ENCODE assay signal across 11 cellular contexts in genomic region chr6:114007451-114007953, GRCh38. TPM values are rescaled to one million over a fixed set of nuclear protein-coding genes. Genes with fewer than 3 reads are reported as not detected.
DNase-seq lines count a peak whose midpoint lies in the region; ATAC-seq and TF ChIP-seq lines count a peak whose summit lies in the region.
"Had no signal": no experiment of that assay in that cellular context is flagged by ENCODE, and none has a peak within 500 bp of the region (broad histone marks: within the 10 kb centered on the region; RNA-seq: fewer than 3 reads in every experiment).

No MANE protein-coding gene starts in this region.

- H3K9me3 ChIP-seq in osteoblast (ENCODE audit: low read depth, low read length): no peaks in the 10 kb centered on the region
- H3K9me3 ChIP-seq: vagina had no signal

- peaks cover 10% of the 10 kb centered on the region for H3K4me1 ChIP-seq in osteoblast (ENCODE audit: insufficient read depth, low read length)
- H3K4me1 ChIP-seq: vagina had no signal

- H3K27me3 Mint-ChIP-seq in WTC11 (ENCODE audit: low read depth): no peaks in the 10 kb centered on the region

- ATAC-seq in HG03342 (IDR thresholded peaks at IDR 0.05; ENCODE audit: unreplicated experiment) (peak; percentile 91), WTC11 (peak; percentile 57), GM21528 (IDR thresholded peaks at IDR 0.05; ENCODE audit: low FRiP score, unreplicated experiment) (no peak)

- H3K4me3 Mint-ChIP-seq in WTC11: no peak overlapping the region

- no peak for TF ChIP-seq CTCF in WTC11 (IDR thresholded peaks at IDR 0.05)
- TF ChIP-seq CTCF in osteoblast (IDR thresholded peaks at IDR 0.05; ENCODE audit: extremely low read depth, low read depth, low read length): no peak

- peak; percentile 3 to 7 for DNase-seq in activated CD4-positive, alpha-beta T cell treated with anti-CD3 and anti-CD28 coated beads for 4 hours
- DNase-seq in activated CD4-positive, alpha-beta T cell treated with anti-CD3 and anti-CD28 coated beads for 1 hour: no peak
- no peak for DNase-seq in WTC11 (ENCODE audit: low spot score)
- DNase-seq in osteoblast (ENCODE audit: insufficient read length, low spot score, missing footprints): no peak
- DNase-seq in AML-193 (lab: John Stamatoyannopoulos, UW): no peak
- DNase-seq in DMS 273 treated with DMSO at 0.1 percent for 48 hours (lab: John Stamatoyannopoulos, UW): no peak
- DNase-seq: erythroblast had no signal

- peaks cover 11% of the 10 kb centered on the region for H3K9me3 Mint-ChIP-seq in WTC11

- POLR2A ChIA-PET in WTC11 (lab: Charles Lee): no interaction called here

- H3K27ac ChIP-seq in osteoblast (ENCODE audit: low read depth, low read length): no peak overlapping the region
- H3K27ac ChIP-seq: vagina had no signal

- H4K20me1 ChIP-seq in osteoblast (ENCODE audit: insufficient read depth, low read length): no peaks in the 10 kb centered on the region

- H3K4me1 Mint-ChIP-seq in WTC11: peaks cover 55% of the 10 kb centered on the region

- H3K4me2 ChIP-seq in osteoblast (ENCODE audit: insufficient read depth, low read length): peak overlapping the region; percentile 78

- H3K4me3 ChIP-seq in osteoblast (ENCODE audit: insufficient read depth, low read length): no peak overlapping the region
- H3K4me3 ChIP-seq: lung, vagina had no signal

- H3K27ac Mint-ChIP-seq in WTC11: peak overlapping the region; percentile 66

- H3K27me3 ChIP-seq in osteoblast (ENCODE audit: insufficient read depth, low read length): no peaks in the 10 kb centered on the region
- H3K27me3 ChIP-seq: vagina had no signal

- no peaks in the 10 kb centered on the region for H3K36me3 ChIP-seq in osteoblast (ENCODE audit: insufficient read depth, low read length)
- H3K36me3 ChIP-seq: vagina had no signal

- no peaks in the 10 kb centered on the region for H3K79me2 ChIP-seq in osteoblast (ENCODE audit: insufficient read depth, low read length)

- CTCF ChIA-PET in WTC11 (lab: Charles Lee): interaction anchor here (1.1 kb wide), 1 partner anchor 27 kb away, joined by 3 read pairs; no protein-coding TSS in a partner anchor

- H2AFZ ChIP-seq in osteoblast (ENCODE audit: low read length): peak overlapping the region; percentile 62

- H3K36me3 Mint-ChIP-seq in WTC11: peaks cover 6% of the 10 kb centered on the region

TF ChIP-seq in WTC11, 78 proteins besides CTCF, POLR2A, EP300 and RAD21:
- TF ChIP-seq SMAD3 (CRISPR knock-in tag; IDR thresholded peaks at IDR 0.05; ENCODE audit: borderline replicate concordance) (no peak), GABPB1 (CRISPR knock-in tag; IDR thresholded peaks at IDR 0.05) (no peak), CDX4 (CRISPR knock-in tag; IDR thresholded peaks at IDR 0.05; ENCODE audit: borderline replicate concordance) (no peak), E2F4 (CRISPR knock-in tag; IDR thresholded peaks at IDR 0.05; ENCODE audit: borderline replicate concordance, low read depth) (no peak), ZNF219 (CRISPR knock-in tag; IDR thresholded peaks at IDR 0.05; ENCODE audit: borderline replicate concordance) (no peak), EMX1 (CRISPR knock-in tag; IDR thresholded peaks at IDR 0.05) (no peak), ZNF121 (CRISPR knock-in tag; IDR thresholded peaks at IDR 0.05) (no peak)
- TF ChIP-seq, protein P1, sequence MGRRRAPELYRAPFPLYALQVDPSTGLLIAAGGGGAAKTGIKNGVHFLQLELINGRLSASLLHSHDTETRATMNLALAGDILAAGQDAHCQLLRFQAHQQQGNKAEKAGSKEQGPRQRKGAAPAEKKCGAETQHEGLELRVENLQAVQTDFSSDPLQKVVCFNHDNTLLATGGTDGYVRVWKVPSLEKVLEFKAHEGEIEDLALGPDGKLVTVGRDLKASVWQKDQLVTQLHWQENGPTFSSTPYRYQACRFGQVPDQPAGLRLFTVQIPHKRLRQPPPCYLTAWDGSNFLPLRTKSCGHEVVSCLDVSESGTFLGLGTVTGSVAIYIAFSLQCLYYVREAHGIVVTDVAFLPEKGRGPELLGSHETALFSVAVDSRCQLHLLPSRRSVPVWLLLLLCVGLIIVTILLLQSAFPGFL (CRISPR knock-in tag; IDR thresholded peaks at IDR 0.05; ENCODE audit: borderline replicate concordance): no peak
- TF ChIP-seq, protein P2, sequence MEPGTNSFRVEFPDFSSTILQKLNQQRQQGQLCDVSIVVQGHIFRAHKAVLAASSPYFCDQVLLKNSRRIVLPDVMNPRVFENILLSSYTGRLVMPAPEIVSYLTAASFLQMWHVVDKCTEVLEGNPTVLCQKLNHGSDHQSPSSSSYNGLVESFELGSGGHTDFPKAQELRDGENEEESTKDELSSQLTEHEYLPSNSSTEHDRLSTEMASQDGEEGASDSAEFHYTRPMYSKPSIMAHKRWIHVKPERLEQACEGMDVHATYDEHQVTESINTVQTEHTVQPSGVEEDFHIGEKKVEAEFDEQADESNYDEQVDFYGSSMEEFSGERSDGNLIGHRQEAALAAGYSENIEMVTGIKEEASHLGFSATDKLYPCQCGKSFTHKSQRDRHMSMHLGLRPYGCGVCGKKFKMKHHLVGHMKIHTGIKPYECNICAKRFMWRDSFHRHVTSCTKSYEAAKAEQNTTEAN (CRISPR knock-in tag; IDR thresholded peaks at IDR 0.05): no peak

RNA-seq across cellular contexts. Expression of gene HDAC2, which starts 36.6 kb away (rescaled TPM):
- 318 to 331 TPM (median 321 TPM) in 3 replicates for total RNA-seq in WTC11 (2021)
- 57.2 TPM in 2 replicates for total RNA-seq in osteoblast

Comparison
In these comparisons a context has a peak if more than half of its experiments do, and no peak if none do; other contexts are left out.
1. DNase-seq: peak in activated CD4-positive, alpha-beta T cell treated with anti-CD3 and anti-CD28 coated beads for 4 hours (2 of 2); none in activated CD4-positive, alpha-beta T cell treated with anti-CD3 and anti-CD28 coated beads for 1 hour (single experiment), WTC11 (single experiment), osteoblast (single experiment), AML-193 (0 of 2) and DMS 273 treated with DMSO at 0.1 percent for 48 hours (single experiment).